19 cellular contexts compared by ENCODE assay signal in the genomic region with DNA sequence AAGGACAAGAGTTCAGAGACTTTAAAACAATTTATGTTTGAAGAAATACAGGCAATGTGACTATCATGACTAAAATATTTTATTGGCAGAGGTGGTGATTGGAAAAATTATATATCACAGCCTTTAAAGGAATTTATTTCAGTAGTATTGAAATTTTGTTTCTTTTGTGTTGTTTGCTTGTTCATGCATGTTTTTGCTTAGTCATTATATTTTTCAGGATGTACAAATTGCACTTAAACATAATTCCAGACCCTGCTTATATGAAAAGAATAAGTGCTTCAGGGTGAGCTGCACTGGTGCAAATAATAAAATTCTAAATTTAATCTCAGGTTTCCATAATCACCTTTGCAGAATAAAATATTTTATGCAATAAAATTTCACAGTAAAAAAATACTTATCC.
"Had no signal": no experiment of that assay in that cellular context is flagged by ENCODE, and none has a peak within 500 bp of the region (broad histone marks: within the 10 kb centered on the region; RNA-seq: fewer than 3 reads in every experiment).

No MANE protein-coding gene starts in this region.

- H3K4me3 ChIP-seq: SJCRH30 had no signal

- FAIRE-seq: RCC 7860 had no signal

- H3K27ac ChIP-seq: SJCRH30 had no signal

- H3K4me1 ChIP-seq: SJCRH30 had no signal

- DNase-seq: Karpas-422, KG1, MM.1S, NCI-H1092 treated with DMSO at 0.1 percent for 48 hours, NCI-H1436, NCI-H187, NCI-H2029, NCI-H2081 treated with DMSO at 0.1 percent for 48 hours, NCI-H2171, NCI-H226, NCI-H446, NCI-H510A, NCI-H524 treated with DMSO at 0.1 percent for 48 hours, NCI-H69, NCI-H774, RPMI8226, SHP77 treated with DMSO at 0.1 percent for 48 hours, SJCRH30 had no signal

- H3K9me3 ChIP-seq: SJCRH30 had no signal

- H3K27me3 ChIP-seq: SJCRH30 had no signal

- H3K36me3 ChIP-seq: SJCRH30 had no signal
